ENCODE assay signal across 24 cellular contexts in the genomic region with DNA sequence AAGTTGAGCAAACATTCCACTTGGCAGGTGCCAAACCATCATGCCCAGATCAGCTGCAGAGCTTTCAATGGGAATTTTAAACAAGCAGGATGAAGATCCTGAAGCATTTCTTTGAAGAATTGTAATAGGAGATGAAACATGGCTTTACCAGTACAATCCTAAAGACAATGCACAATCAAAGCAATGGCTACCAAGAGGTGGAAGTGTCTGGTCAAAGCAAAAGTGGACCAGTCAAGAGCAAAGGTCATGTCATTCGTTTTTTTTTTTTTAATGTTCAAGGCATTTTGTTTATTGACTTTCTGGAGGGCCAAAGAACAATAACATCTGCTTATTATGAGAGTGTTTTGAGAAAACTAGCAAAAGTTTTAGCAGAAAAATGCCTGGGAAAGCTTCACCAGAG.
"Had no signal": no experiment of that assay in that cellular context is flagged by ENCODE, and none has a peak within 500 bp of the region (broad histone marks: within the 10 kb centered on the region; RNA-seq: fewer than 3 reads in every experiment).

No MANE protein-coding gene starts in this region.

- H3K36me3 Mint-ChIP-seq: mesothelial cell of epicardium had no signal

- H3K4me1 ChIP-seq: colonic mucosa had no signal

- ATAC-seq: effector memory CD8-positive, alpha-beta T cell; esophagus mucosa; gastrocnemius medialis; heart right ventricle; left cardiac atrium; left lung; left ventricle myocardium superior; lower lobe of right lung; mucosa of descending colon had no signal

- H3K27me3 ChIP-seq: colonic mucosa, esophagus squamous epithelium, gastrocnemius medialis, heart right ventricle, left lung had no signal

- H3K36me3 ChIP-seq: colonic mucosa, left lung, lower lobe of right lung had no signal

- H3K4me3 Mint-ChIP-seq: dendritic cell treated with granulocyte-macrophage colony-stimulating factor and Interleukin-4, amounts not matched to agents 40 ng/mL and 50 ng/mL, for 4 days; effector memory CD8-positive, alpha-beta T cell; endodermal cell; mesothelial cell of epicardium had no signal

- H3K27ac Mint-ChIP-seq: dendritic cell treated with granulocyte-macrophage colony-stimulating factor and Interleukin-4, amounts not matched to agents 40 ng/mL and 50 ng/mL, for 4 days; effector memory CD8-positive, alpha-beta T cell; endodermal cell; mesothelial cell of epicardium had no signal

- H3K9me3 Mint-ChIP-seq: dendritic cell treated with granulocyte-macrophage colony-stimulating factor and Interleukin-4, amounts not matched to agents 40 ng/mL and 50 ng/mL, for 4 days; effector memory CD8-positive, alpha-beta T cell; endodermal cell had no signal

- H3K27ac ChIP-seq: colonic mucosa, epithelial cell of prostate, esophagus squamous epithelium, gastrocnemius medialis, heart right ventricle, left lung, lower lobe of right lung had no signal

- H3K9me3 ChIP-seq: colonic mucosa, esophagus squamous epithelium, gastrocnemius medialis, heart right ventricle, left lung, lower lobe of right lung, mucosa of descending colon had no signal

- DNase-seq: colonic mucosa; cortex of kidney; effector CD8-positive, alpha-beta T cell; effector memory CD8-positive, alpha-beta T cell; endodermal cell; erythroblast; esophagus squamous epithelium; foreskin fibroblast; foreskin melanocyte; gastrocnemius medialis; glutamatergic neuron; head of caudate nucleus; heart right ventricle; hippocampal formation; left cardiac atrium; left lung; left ventricle myocardium superior; lower lobe of right lung; mesenchymal stem cell; mucosa of descending colon had no signal

- H3K4me3 ChIP-seq: colonic mucosa, esophagus squamous epithelium, gastrocnemius medialis, heart right ventricle, left lung, lower lobe of right lung, mucosa of descending colon had no signal
